ENCODE assay signal across 1 cellular context in the genomic region with DNA sequence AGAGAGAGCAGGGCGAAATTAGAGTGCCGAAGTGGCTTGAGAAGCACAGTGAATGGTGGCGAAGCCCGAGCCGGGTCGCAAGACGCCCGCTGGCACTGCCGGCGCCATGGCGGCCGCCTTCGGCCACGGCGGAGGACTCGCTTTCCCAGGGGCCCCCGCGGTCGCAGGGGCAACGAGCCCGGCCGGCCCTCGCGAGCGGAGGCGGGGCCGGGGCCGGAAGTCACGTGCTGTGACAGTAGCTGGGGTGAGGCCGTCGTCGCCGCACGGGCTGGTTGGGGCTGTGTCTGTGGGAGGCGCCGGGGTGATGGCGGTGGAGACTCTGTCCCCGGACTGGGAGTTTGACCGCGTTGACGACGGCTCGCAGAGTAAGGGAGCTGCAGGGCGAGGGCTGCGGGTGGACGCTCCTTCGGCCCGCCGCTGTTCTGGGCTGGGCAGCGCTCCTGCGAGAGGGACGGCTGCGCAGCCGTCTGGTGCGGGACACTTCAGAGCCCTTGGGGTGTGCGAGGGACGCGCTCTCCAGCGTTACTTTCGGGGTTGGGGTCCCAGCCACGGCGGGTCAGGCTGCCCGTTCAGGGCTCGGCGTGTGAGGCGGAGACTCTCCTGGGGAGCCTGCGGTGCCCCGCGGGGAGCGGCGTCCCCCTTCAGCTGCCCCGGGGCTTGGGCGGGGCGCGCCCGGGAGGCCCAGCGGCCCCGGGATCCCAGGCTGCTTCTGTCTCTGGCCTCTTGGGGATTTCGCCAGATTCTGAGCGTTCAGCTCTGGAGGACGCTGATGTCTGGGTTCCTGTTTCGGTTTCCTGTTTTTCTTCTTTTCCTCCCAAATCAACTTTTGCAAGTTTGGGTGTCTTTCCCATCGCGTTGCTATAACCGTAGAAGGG.
TF ChIP-seq lines count a peak whose summit lies in the region.

Gene WASHC4, plus strand, starts transcription at position 235 of the 875 bp plus-strand sequence. Its CDS starts 70 bp downstream, at position 305.

TF ChIP-seq in HEK293, 187 proteins besides CTCF, POLR2A, EP300 and RAD21 (continued from another document):
- TF ChIP-seq KLF17 (tag by site-specific recombination; IDR thresholded peaks at IDR 0.05) = no peak; the same call in 1 of the 2 replicates
- TF ChIP-seq KLF9 (tag by site-specific recombination; IDR thresholded peaks at IDR 0.05; ENCODE audit: low read depth) = peak; percentile 80
- no peak; the same call in 1 of the 2 replicates for TF ChIP-seq TSHZ1 (tag by site-specific recombination; IDR thresholded peaks at IDR 0.05; ENCODE audit: borderline replicate concordance)
- no peak for TF ChIP-seq ZNF23 (tag by site-specific recombination; IDR thresholded peaks at IDR 0.05; ENCODE audit: borderline replicate concordance)
- peak; percentile 95 for TF ChIP-seq ZBTB17 (tag by site-specific recombination; IDR thresholded peaks at IDR 0.05)
- TF ChIP-seq ZNF140 (tag by site-specific recombination; IDR thresholded peaks at IDR 0.05) = no peak
- TF ChIP-seq PBX3 (CRISPR knock-in tag; IDR thresholded peaks at IDR 0.05) = peak; percentile 60; the same call in 1 of the 2 replicates
- no peak for TF ChIP-seq MEIS1 (CRISPR knock-in tag; IDR thresholded peaks at IDR 0.05; ENCODE audit: borderline replicate concordance)
- TF ChIP-seq ZNF548 (tag by site-specific recombination; IDR thresholded peaks at IDR 0.05) = no peak
- peak; percentile 95 for TF ChIP-seq OSR2 (tag by site-specific recombination; IDR thresholded peaks at IDR 0.05)
- peak; percentile 3 for TF ChIP-seq ZNF510 (tag by site-specific recombination; IDR thresholded peaks at IDR 0.05; ENCODE audit: insufficient replicate concordance)
- TF ChIP-seq ZNF155 (tag by site-specific recombination; IDR thresholded peaks at IDR 0.05) = no peak
- 0 out of 2 replicates have a peak, but pooled peaks have one; percentile 18 for TF ChIP-seq ZNF366 (tag by site-specific recombination; conservative IDR thresholded peaks at IDR 0.05)
- peak; percentile 94 for TF ChIP-seq ZBTB20 (tag by site-specific recombination; IDR thresholded peaks at IDR 0.05)
- no peak for TF ChIP-seq ZFP41 (tag by site-specific recombination; IDR thresholded peaks at IDR 0.05; ENCODE audit: borderline replicate concordance)
- TF ChIP-seq MYNN (tag by site-specific recombination; IDR thresholded peaks at IDR 0.05; ENCODE audit: borderline replicate concordance) = no peak; the same call in 1 of the 2 replicates
- TF ChIP-seq PRDM4 (tag by site-specific recombination; IDR thresholded peaks at IDR 0.05) = no peak
- TF ChIP-seq SP3 (tag by site-specific recombination; IDR thresholded peaks at IDR 0.05) = peak; percentile 79
- peak; percentile 79 for TF ChIP-seq KLF10 (tag by site-specific recombination; IDR thresholded peaks at IDR 0.05)
- peak; percentile 83 for TF ChIP-seq YY1 (tag by site-specific recombination; IDR thresholded peaks at IDR 0.05)
- TF ChIP-seq ZNF112 (tag by site-specific recombination; IDR thresholded peaks at IDR 0.05) = no peak
- no peak for TF ChIP-seq GLI2 (tag by site-specific recombination; IDR thresholded peaks at IDR 0.05; ENCODE audit: borderline replicate concordance, low read depth)
- TF ChIP-seq ZNF16 (tag by site-specific recombination; IDR thresholded peaks at IDR 0.05; ENCODE audit: low read depth) = no peak
- TF ChIP-seq SETDB1 (IDR thresholded peaks at IDR 0.05; ENCODE audit: insufficient read length, low read length) = peak; percentile 12
- TF ChIP-seq, protein P1, sequence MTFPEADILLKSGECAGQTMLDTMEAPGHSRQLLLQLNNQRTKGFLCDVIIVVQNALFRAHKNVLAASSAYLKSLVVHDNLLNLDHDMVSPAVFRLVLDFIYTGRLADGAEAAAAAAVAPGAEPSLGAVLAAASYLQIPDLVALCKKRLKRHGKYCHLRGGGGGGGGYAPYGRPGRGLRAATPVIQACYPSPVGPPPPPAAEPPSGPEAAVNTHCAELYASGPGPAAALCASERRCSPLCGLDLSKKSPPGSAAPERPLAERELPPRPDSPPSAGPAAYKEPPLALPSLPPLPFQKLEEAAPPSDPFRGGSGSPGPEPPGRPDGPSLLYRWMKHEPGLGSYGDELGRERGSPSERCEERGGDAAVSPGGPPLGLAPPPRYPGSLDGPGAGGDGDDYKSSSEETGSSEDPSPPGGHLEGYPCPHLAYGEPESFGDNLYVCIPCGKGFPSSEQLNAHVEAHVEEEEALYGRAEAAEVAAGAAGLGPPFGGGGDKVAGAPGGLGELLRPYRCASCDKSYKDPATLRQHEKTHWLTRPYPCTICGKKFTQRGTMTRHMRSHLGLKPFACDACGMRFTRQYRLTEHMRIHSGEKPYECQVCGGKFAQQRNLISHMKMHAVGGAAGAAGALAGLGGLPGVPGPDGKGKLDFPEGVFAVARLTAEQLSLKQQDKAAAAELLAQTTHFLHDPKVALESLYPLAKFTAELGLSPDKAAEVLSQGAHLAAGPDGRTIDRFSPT (tag by site-specific recombination; IDR thresholded peaks at IDR 0.05) = no peak; the same call in 1 of the 2 replicates
- TF ChIP-seq ZNF394 (tag by site-specific recombination; IDR thresholded peaks at IDR 0.05; ENCODE audit: borderline replicate concordance) = peak; percentile 49; the same call in 1 of the 2 replicates
- TF ChIP-seq ZNF423 (tag by site-specific recombination; IDR thresholded peaks at IDR 0.05) = peak; percentile 68
- TF ChIP-seq ZNF558 (tag by site-specific recombination; IDR thresholded peaks at IDR 0.05) = no peak
- TF ChIP-seq SP7 (tag by site-specific recombination; IDR thresholded peaks at IDR 0.05) = peak; percentile 86
- TF ChIP-seq ZSCAN23 (tag by site-specific recombination; IDR thresholded peaks at IDR 0.05) = no peak
- TF ChIP-seq ZNF571 (tag by site-specific recombination; IDR thresholded peaks at IDR 0.05) = no peak
- TF ChIP-seq ZNF777 (tag by site-specific recombination; IDR thresholded peaks at IDR 0.05; ENCODE audit: borderline replicate concordance) = peak; percentile 78; the same call in 1 of the 2 replicates
- TF ChIP-seq ZNF10 (tag by site-specific recombination; IDR thresholded peaks at IDR 0.05) = no peak
- peak; percentile 44; the same call in 1 of the 2 replicates for TF ChIP-seq ZNF121 (tag by site-specific recombination; IDR thresholded peaks at IDR 0.05)
